Comparison of ENCODE assay signal across 12 cellular contexts in genomic region chr5:67494186-67494842, GRCh38.
DNase-seq lines count a peak whose midpoint lies in the region; ATAC-seq and TF ChIP-seq lines count a peak whose summit lies in the region.
"Had no signal": no experiment of that assay in that cellular context is flagged by ENCODE, and none has a peak within 500 bp of the region (broad histone marks: within the 10 kb centered on the region; RNA-seq: fewer than 3 reads in every experiment).

No MANE protein-coding gene starts in this region.

- H3K4me3 Mint-ChIP-seq in activated CD8-positive, alpha-beta T cell treated with anti-CD3 and anti-CD28 coated beads for 36 hours = no peak overlapping the region
- H3K4me3 Mint-ChIP-seq: H9 had no signal

- ATAC-seq in gastrocnemius medialis = peak; percentile 92 to 93
- no peak for ATAC-seq in activated CD8-positive, alpha-beta T cell treated with anti-CD3 and anti-CD28 coated beads for 36 hours

- no peak overlapping the region for H3K27ac Mint-ChIP-seq in activated CD8-positive, alpha-beta T cell treated with anti-CD3 and anti-CD28 coated beads for 36 hours
- H3K27ac Mint-ChIP-seq: H9 had no signal

- H3K27ac ChIP-seq in Peyer's patch (peak overlapping the region in 3 of 4 donors; percentile 17 to 38 (median 36)), layer of hippocampus (ENCODE audit: low read depth, low read length) (peak overlapping the region; percentile 54), gastrocnemius medialis (peak overlapping the region; percentile 78 to 94 (median 89))
- H3K27ac ChIP-seq: brain microvascular endothelial cell had no signal

- H3K27me3 ChIP-seq in Peyer's patch (no peaks in the 10 kb centered on the region), layer of hippocampus (ENCODE audit: control insufficient read depth, insufficient read depth, low read length) (no peaks in the 10 kb centered on the region), gastrocnemius medialis (no peaks in the 10 kb centered on the region)
- H3K27me3 ChIP-seq: brain microvascular endothelial cell had no signal

- H3K36me3 ChIP-seq in Peyer's patch (no peaks in the 10 kb centered on the region), gastrocnemius medialis (no peaks in the 10 kb centered on the region)
- H3K36me3 ChIP-seq: brain microvascular endothelial cell had no signal

- H3K9me3 ChIP-seq in Peyer's patch (no peaks in the 10 kb centered on the region), gastrocnemius medialis (no peaks in the 10 kb centered on the region)

- POLR2A ChIA-PET in activated CD8-positive, alpha-beta T cell treated with anti-CD3 and anti-CD28 coated beads for 36 hours (lab: Charles Lee) = no interaction called here

- H3K4me3 ChIP-seq in Peyer's patch = no peak overlapping the region
- peak overlapping the region in 1 of 4 donors; percentile 10 for H3K4me3 ChIP-seq in gastrocnemius medialis

- no peaks in the 10 kb centered on the region for H3K4me1 Mint-ChIP-seq in activated CD8-positive, alpha-beta T cell treated with anti-CD3 and anti-CD28 coated beads for 36 hours (ENCODE audit: low read depth)

- in situ Hi-C loops in gastrocnemius medialis (cut with MboI; ENCODE audit: low sequenced_read_pairs in 4 of 4) = loop anchor here in 3 of 4 donors (25.0 kb wide), 5 partner anchors 193 to 968 kb away; partner anchors contain the start of gene PIK3R1 (in 1 of the 3)

- CTCF ChIA-PET in activated CD8-positive, alpha-beta T cell treated with anti-CD3 and anti-CD28 coated beads for 36 hours (lab: Charles Lee) = interaction anchor here (0.9 to 1.5 kb wide), 4 partner anchors 8 to 774 kb away, joined by 3 to 5 read pairs (median 4); no protein-coding TSS in a partner anchor

- H3K27me3 Mint-ChIP-seq in activated CD8-positive, alpha-beta T cell treated with anti-CD3 and anti-CD28 coated beads for 36 hours = no peaks in the 10 kb centered on the region

- H3K4me1 ChIP-seq in Peyer's patch (no peaks in the 10 kb centered on the region), gastrocnemius medialis (peaks cover 16 to 21% of the 10 kb centered on the region in 2 donors)

- H3K9me3 Mint-ChIP-seq in activated CD8-positive, alpha-beta T cell treated with anti-CD3 and anti-CD28 coated beads for 36 hours = no peaks in the 10 kb centered on the region

- intact Hi-C loops in gastrocnemius medialis (cut with DNase I; ENCODE audit: low total_unique reads) = loop anchor here (1.0 to 10.0 kb wide), 7 partner anchors 183 to 723 kb away; partner anchors contain the start of gene PIK3R1
- intact Hi-C loops in activated CD8-positive, alpha-beta T cell treated with anti-CD3 and anti-CD28 coated beads for 36 hours (cut with micrococcal nuclease) = no loop called here

- TF ChIP-seq CTCF in Peyer's patch (IDR thresholded peaks at IDR 0.05) = no peak
- TF ChIP-seq CTCF in gastrocnemius medialis (IDR thresholded peaks at IDR 0.05 in 4 of 5, conservative IDR thresholded peaks at IDR 0.05 in 1 of 5) = no peak
- TF ChIP-seq CTCF in activated CD8-positive, alpha-beta T cell treated with anti-CD3 and anti-CD28 coated beads for 36 hours (IDR thresholded peaks at IDR 0.05) = no peak

- DNase-seq in NCI-H128 (lab: John Stamatoyannopoulos, UW; ENCODE audit: unreplicated experiment) (peak; percentile 68), Peyer's patch (no peak), gastrocnemius medialis (peak; percentile 73 to 92), AG08396 (ENCODE audit: low spot score) (no peak), GM03348 (ENCODE audit: low spot score) (no peak)
- no peak for DNase-seq in activated T-cell treated with anti-CD3 and anti-CD28 coated beads, Interleukin-2, amount 50 U/mL, for 48 hours
- no peak for DNase-seq in activated CD8-positive, alpha-beta T cell treated with anti-CD3 and anti-CD28 coated beads for 36 hours
- DNase-seq: activated T-cell treated with anti-CD3 and anti-CD28 coated beads, Interleukin-2, amount 50 U/mL, for 1 hour; NCI-H226 had no signal

- TF ChIP-seq POLR2A in Peyer's patch (IDR thresholded peaks at IDR 0.05) = no peak
- TF ChIP-seq POLR2A in gastrocnemius medialis (IDR thresholded peaks at IDR 0.05) = no peak

- no peaks in the 10 kb centered on the region for H3K36me3 Mint-ChIP-seq in activated CD8-positive, alpha-beta T cell treated with anti-CD3 and anti-CD28 coated beads for 36 hours (ENCODE audit: low read depth)

Comparison
In these comparisons a context has a peak if more than half of its experiments do, and no peak if none do; other contexts are left out.
1. DNase-seq: peak in NCI-H128 (single experiment) and gastrocnemius medialis (2 of 2); none in Peyer's patch (0 of 3), activated T-cell treated with anti-CD3 and anti-CD28 coated beads, Interleukin-2, amount 50 U/mL, for 48 hours (0 of 2), AG08396 (single experiment), GM03348 (single experiment) and activated CD8-positive, alpha-beta T cell treated with anti-CD3 and anti-CD28 coated beads for 36 hours (single experiment).
2. H3K27ac ChIP-seq: peak in every context shown above with its lines; median percentile 89 in gastrocnemius medialis; 54 in layer of hippocampus; 36 in Peyer's patch.